In the genomic region with DNA sequence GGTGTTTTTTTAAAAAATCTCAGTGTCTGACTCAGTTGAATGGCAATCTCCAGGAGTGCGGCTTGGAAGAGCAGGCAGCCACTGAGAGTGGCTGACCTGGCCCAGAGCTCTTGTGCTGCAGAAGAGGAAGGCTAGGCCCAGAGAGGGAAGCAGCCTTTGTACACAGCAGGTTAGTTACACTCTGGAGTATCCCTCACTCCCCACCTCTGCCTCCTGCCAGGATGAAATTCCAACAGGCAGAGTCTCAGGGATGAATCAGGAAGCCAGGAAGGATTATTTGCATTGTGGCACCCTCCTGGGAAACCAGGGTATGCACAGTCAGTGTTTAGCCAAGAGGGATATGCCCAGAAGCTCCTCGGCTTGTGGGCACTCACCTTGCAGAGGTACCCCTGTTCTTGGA, we compare ENCODE assay signal across 11 cellular contexts.
"Had no signal": no experiment of that assay in that cellular context is flagged by ENCODE, and none has a peak within 500 bp of the region (broad histone marks: within the 10 kb centered on the region; RNA-seq: fewer than 3 reads in every experiment).

No MANE protein-coding gene starts in this region.

- H3K27ac Mint-ChIP-seq: activated CD4-positive, alpha-beta T cell treated with anti-CD3 and anti-CD28 coated beads, Interleukin-2, amount 10 ng/mL, durations not matched to agents 24 days and 14 days; activated naive CD4-positive, alpha-beta T cell treated with anti-CD3 and anti-CD28 coated beads, Interleukin-2, amount 50 U/mL, for 24 hours; dendritic cell treated with granulocyte-macrophage colony-stimulating factor and Interleukin-4, amounts not matched to agents 40 ng/mL and 50 ng/mL, for 4 days; mesothelial cell of epicardium; stimulated activated naive CD8-positive, alpha-beta T cell treated with anti-CD3 and anti-CD28 coated beads, Interleukin-15, Interleukin-2, amounts not matched to agents 100 ng/mL and 50 ng/mL, for 24 hours; T-helper 1 cell treated with Interleukin-12 subunit alpha and Interleukin-12 subunit beta and Interleukin-4 antibody, amounts not matched to agents 30 μg/mL and 1 μg/mL, for 36 hours had no signal

- H3K9me3 Mint-ChIP-seq: activated naive CD4-positive, alpha-beta T cell treated with anti-CD3 and anti-CD28 coated beads, Interleukin-2, amount 50 U/mL, for 24 hours had no signal

- H3K4me1 Mint-ChIP-seq: activated CD4-positive, alpha-beta T cell treated with anti-CD3 and anti-CD28 coated beads, Interleukin-2, amount 10 ng/mL, durations not matched to agents 24 days and 14 days; activated naive CD4-positive, alpha-beta T cell treated with anti-CD3 and anti-CD28 coated beads, Interleukin-2, amount 50 U/mL, for 24 hours had no signal

- H3K4me3 Mint-ChIP-seq: activated CD4-positive, alpha-beta T cell treated with anti-CD3 and anti-CD28 coated beads, Interleukin-2, amount 10 ng/mL, durations not matched to agents 24 days and 14 days; activated naive CD4-positive, alpha-beta T cell treated with anti-CD3 and anti-CD28 coated beads, Interleukin-2, amount 50 U/mL, for 24 hours; dendritic cell treated with granulocyte-macrophage colony-stimulating factor and Interleukin-4, amounts not matched to agents 40 ng/mL and 50 ng/mL, for 4 days; mesothelial cell of epicardium; stimulated activated naive CD8-positive, alpha-beta T cell treated with anti-CD3 and anti-CD28 coated beads, Interleukin-15, Interleukin-2, amounts not matched to agents 100 ng/mL and 50 ng/mL, for 24 hours; T-helper 1 cell treated with Interleukin-12 subunit alpha and Interleukin-12 subunit beta and Interleukin-4 antibody, amounts not matched to agents 30 μg/mL and 1 μg/mL, for 36 hours had no signal

- H3K27me3 ChIP-seq: brain microvascular endothelial cell had no signal

- H3K36me3 ChIP-seq: brain microvascular endothelial cell had no signal

- H3K27me3 Mint-ChIP-seq: activated CD4-positive, alpha-beta T cell treated with anti-CD3 and anti-CD28 coated beads, Interleukin-2, amount 10 ng/mL, durations not matched to agents 24 days and 14 days; dendritic cell treated with granulocyte-macrophage colony-stimulating factor and Interleukin-4, amounts not matched to agents 40 ng/mL and 50 ng/mL, for 4 days; stimulated activated naive CD8-positive, alpha-beta T cell treated with anti-CD3 and anti-CD28 coated beads, Interleukin-15, Interleukin-2, amounts not matched to agents 100 ng/mL and 50 ng/mL, for 24 hours had no signal

- H3K27ac ChIP-seq: brain microvascular endothelial cell had no signal

- DNase-seq: activated CD4-positive, alpha-beta T cell treated with anti-CD3 and anti-CD28 coated beads, Interleukin-2, amount 10 ng/mL, durations not matched to agents 24 days and 14 days; brain microvascular endothelial cell; glutamatergic neuron; kidney; stimulated activated CD4-positive, alpha-beta T cell treated with anti-CD3 and anti-CD28 coated beads, Interleukin-15, amount 100 ng/mL, for 24 hours; stimulated activated CD4-positive, alpha-beta T cell treated with anti-CD3 and anti-CD28 coated beads, Interleukin-4, amount 100 ng/mL, for 24 hours had no signal

- H3K36me3 Mint-ChIP-seq: activated naive CD4-positive, alpha-beta T cell treated with anti-CD3 and anti-CD28 coated beads, Interleukin-2, amount 50 U/mL, for 24 hours; mesothelial cell of epicardium had no signal
